In the genomic region with DNA sequence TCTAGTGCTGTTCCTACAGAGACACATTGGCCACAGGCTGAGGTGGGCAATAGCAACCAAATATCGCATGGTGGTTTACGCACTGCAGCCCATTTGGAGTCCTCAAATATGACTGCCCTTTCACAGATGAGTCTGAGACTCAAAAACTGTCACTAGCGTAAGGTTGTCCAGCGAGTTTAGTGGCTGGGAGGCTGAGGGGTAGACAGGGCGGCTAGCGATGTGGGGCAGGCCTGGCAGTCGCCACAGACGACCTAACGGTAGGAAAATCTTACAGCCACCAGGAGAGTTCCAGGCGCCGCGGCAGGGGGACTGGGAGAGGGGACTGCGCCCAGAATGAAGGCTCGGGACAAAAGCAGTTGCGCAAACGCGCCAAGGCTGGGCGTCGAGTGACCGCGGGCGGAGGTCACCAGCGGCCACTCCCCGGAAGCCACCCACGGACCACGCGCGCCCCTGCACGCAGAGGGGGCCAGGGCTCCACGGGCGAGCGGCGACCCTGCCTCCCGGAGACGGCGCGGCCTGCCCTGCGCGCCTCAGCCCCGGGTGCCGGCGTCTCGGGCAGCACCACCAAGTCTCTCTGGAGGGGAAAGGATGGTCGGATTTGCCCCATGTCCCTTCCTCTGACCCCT, we compare ENCODE assay signal across 1 cellular context.
A peak's percentile ranks its signal among the peaks of the same experiment; 100 is the strongest.
TF ChIP-seq lines count a peak whose summit lies in the region.

No MANE protein-coding gene starts in this region.

TF ChIP-seq in K562, 482 proteins besides CTCF, POLR2A, EP300 and RAD21 (continued from another document and continues in another):
- TF ChIP-seq, protein P1, sequence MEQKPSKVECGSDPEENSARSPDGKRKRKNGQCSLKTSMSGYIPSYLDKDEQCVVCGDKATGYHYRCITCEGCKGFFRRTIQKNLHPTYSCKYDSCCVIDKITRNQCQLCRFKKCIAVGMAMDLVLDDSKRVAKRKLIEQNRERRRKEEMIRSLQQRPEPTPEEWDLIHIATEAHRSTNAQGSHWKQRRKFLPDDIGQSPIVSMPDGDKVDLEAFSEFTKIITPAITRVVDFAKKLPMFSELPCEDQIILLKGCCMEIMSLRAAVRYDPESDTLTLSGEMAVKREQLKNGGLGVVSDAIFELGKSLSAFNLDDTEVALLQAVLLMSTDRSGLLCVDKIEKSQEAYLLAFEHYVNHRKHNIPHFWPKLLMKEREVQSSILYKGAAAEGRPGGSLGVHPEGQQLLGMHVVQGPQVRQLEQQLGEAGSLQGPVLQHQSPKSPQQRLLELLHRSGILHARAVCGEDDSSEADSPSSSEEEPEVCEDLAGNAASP (IDR thresholded peaks at IDR 0.05), result no peak
- TF ChIP-seq ZNF785 (CRISPR knock-in tag; IDR thresholded peaks at IDR 0.05), result no peak
- no peak for TF ChIP-seq LEF1 (IDR thresholded peaks at IDR 0.05)
- TF ChIP-seq SMAD4 (CRISPR knock-in tag; conservative IDR thresholded peaks at IDR 0.05), result peak; percentile 90
- TF ChIP-seq, protein P2, sequence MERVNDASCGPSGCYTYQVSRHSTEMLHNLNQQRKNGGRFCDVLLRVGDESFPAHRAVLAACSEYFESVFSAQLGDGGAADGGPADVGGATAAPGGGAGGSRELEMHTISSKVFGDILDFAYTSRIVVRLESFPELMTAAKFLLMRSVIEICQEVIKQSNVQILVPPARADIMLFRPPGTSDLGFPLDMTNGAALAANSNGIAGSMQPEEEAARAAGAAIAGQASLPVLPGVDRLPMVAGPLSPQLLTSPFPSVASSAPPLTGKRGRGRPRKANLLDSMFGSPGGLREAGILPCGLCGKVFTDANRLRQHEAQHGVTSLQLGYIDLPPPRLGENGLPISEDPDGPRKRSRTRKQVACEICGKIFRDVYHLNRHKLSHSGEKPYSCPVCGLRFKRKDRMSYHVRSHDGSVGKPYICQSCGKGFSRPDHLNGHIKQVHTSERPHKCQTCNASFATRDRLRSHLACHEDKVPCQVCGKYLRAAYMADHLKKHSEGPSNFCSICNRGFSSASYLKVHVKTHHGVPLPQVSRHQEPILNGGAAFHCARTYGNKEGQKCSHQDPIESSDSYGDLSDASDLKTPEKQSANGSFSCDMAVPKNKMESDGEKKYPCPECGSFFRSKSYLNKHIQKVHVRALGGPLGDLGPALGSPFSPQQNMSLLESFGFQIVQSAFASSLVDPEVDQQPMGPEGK (CRISPR knock-in tag; IDR thresholded peaks at IDR 0.05; ENCODE audit: borderline replicate concordance), result no peak
- no peak; a peak in 1 of 4 replicates for TF ChIP-seq TEAD1 (CRISPR knock-in tag; IDR thresholded peaks at IDR 0.05)
- peak; percentile 40; the same call in 1 of the 2 replicates for TF ChIP-seq EGR1 (conservative IDR thresholded peaks at IDR 0.05)
- no peak for TF ChIP-seq POLR2AphosphoS2 (IDR thresholded peaks at IDR 0.05; ENCODE audit: low read length)
- no peak for TF ChIP-seq ETS2 (tag; IDR thresholded peaks at IDR 0.05; ENCODE audit: borderline replicate concordance, poor library complexity, severe bottlenecking)
- no peak for TF ChIP-seq KLF13 (tag; IDR thresholded peaks at IDR 0.05; ENCODE audit: borderline replicate concordance, low read depth)
- TF ChIP-seq, protein P3, sequence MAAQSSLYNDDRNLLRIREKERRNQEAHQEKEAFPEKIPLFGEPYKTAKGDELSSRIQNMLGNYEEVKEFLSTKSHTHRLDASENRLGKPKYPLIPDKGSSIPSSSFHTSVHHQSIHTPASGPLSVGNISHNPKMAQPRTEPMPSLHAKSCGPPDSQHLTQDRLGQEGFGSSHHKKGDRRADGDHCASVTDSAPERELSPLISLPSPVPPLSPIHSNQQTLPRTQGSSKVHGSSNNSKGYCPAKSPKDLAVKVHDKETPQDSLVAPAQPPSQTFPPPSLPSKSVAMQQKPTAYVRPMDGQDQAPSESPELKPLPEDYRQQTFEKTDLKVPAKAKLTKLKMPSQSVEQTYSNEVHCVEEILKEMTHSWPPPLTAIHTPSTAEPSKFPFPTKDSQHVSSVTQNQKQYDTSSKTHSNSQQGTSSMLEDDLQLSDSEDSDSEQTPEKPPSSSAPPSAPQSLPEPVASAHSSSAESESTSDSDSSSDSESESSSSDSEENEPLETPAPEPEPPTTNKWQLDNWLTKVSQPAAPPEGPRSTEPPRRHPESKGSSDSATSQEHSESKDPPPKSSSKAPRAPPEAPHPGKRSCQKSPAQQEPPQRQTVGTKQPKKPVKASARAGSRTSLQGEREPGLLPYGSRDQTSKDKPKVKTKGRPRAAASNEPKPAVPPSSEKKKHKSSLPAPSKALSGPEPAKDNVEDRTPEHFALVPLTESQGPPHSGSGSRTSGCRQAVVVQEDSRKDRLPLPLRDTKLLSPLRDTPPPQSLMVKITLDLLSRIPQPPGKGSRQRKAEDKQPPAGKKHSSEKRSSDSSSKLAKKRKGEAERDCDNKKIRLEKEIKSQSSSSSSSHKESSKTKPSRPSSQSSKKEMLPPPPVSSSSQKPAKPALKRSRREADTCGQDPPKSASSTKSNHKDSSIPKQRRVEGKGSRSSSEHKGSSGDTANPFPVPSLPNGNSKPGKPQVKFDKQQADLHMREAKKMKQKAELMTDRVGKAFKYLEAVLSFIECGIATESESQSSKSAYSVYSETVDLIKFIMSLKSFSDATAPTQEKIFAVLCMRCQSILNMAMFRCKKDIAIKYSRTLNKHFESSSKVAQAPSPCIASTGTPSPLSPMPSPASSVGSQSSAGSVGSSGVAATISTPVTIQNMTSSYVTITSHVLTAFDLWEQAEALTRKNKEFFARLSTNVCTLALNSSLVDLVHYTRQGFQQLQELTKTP (IDR thresholded peaks at IDR 0.05; ENCODE audit: low read depth in 1 of 2, partially characterized antibody in 2 of 2), result peak; percentile 45 to 49
- TF ChIP-seq, protein P4, sequence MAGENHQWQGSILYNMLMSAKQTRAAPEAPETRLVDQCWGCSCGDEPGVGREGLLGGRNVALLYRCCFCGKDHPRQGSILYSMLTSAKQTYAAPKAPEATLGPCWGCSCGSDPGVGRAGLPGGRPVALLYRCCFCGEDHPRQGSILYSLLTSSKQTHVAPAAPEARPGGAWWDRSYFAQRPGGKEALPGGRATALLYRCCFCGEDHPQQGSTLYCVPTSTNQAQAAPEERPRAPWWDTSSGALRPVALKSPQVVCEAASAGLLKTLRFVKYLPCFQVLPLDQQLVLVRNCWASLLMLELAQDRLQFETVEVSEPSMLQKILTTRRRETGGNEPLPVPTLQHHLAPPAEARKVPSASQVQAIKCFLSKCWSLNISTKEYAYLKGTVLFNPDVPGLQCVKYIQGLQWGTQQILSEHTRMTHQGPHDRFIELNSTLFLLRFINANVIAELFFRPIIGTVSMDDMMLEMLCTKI (IDR thresholded peaks at IDR 0.05; ENCODE audit: partially characterized antibody), result no peak
- no peak for TF ChIP-seq HMGN3 (IDR thresholded peaks at IDR 0.05; ENCODE audit: borderline replicate concordance, extremely low read depth, insufficient read length, low read depth, low read length)
- no peak for TF ChIP-seq XRCC3 (IDR thresholded peaks at IDR 0.05)
- TF ChIP-seq, protein P5, sequence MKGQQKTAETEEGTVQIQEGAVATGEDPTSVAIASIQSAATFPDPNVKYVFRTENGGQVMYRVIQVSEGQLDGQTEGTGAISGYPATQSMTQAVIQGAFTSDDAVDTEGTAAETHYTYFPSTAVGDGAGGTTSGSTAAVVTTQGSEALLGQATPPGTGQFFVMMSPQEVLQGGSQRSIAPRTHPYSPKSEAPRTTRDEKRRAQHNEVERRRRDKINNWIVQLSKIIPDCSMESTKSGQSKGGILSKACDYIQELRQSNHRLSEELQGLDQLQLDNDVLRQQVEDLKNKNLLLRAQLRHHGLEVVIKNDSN (CRISPR knock-in tag; IDR thresholded peaks at IDR 0.05), result no peak
- TF ChIP-seq FOXJ3 (CRISPR knock-in tag; IDR thresholded peaks at IDR 0.05), result no peak
- no peak for TF ChIP-seq ZZZ3 (IDR thresholded peaks at IDR 0.05)
- no peak for TF ChIP-seq NFE2 (IDR thresholded peaks at IDR 0.05; ENCODE audit: low read depth)
- TF ChIP-seq, protein P6, sequence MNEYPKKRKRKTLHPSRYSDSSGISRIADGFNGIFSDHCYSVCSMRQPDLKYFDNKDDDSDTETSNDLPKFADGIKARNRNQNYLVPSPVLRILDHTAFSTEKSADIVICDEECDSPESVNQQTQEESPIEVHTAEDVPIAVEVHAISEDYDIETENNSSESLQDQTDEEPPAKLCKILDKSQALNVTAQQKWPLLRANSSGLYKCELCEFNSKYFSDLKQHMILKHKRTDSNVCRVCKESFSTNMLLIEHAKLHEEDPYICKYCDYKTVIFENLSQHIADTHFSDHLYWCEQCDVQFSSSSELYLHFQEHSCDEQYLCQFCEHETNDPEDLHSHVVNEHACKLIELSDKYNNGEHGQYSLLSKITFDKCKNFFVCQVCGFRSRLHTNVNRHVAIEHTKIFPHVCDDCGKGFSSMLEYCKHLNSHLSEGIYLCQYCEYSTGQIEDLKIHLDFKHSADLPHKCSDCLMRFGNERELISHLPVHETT (CRISPR knock-in tag; conservative IDR thresholded peaks at IDR 0.05 in 1 of 2, IDR thresholded peaks at IDR 0.05 in 1 of 2), result peak in 1 of 2 experiments; percentile 21; a peak in 1 of 4 replicates
- no peak for TF ChIP-seq STAT5A (IDR thresholded peaks at IDR 0.05; ENCODE audit: borderline replicate concordance, low read length)
- no peak for TF ChIP-seq ZFP1 (CRISPR knock-in tag; IDR thresholded peaks at IDR 0.05)
- no peak for TF ChIP-seq GATA2 (CRISPR knock-in tag; IDR thresholded peaks at IDR 0.05)
- TF ChIP-seq, protein P7, sequence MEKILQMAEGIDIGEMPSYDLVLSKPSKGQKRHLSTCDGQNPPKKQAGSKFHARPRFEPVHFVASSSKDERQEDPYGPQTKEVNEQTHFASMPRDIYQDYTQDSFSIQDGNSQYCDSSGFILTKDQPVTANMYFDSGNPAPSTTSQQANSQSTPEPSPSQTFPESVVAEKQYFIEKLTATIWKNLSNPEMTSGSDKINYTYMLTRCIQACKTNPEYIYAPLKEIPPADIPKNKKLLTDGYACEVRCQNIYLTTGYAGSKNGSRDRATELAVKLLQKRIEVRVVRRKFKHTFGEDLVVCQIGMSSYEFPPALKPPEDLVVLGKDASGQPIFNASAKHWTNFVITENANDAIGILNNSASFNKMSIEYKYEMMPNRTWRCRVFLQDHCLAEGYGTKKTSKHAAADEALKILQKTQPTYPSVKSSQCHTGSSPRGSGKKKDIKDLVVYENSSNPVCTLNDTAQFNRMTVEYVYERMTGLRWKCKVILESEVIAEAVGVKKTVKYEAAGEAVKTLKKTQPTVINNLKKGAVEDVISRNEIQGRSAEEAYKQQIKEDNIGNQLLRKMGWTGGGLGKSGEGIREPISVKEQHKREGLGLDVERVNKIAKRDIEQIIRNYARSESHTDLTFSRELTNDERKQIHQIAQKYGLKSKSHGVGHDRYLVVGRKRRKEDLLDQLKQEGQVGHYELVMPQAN (IDR thresholded peaks at IDR 0.05; ENCODE audit: borderline replicate concordance), result no peak
- no peak for TF ChIP-seq MECOM (CRISPR knock-in tag; IDR thresholded peaks at IDR 0.05)
- TF ChIP-seq NFATC3 (IDR thresholded peaks at IDR 0.05), result no peak
- TF ChIP-seq, protein P8, sequence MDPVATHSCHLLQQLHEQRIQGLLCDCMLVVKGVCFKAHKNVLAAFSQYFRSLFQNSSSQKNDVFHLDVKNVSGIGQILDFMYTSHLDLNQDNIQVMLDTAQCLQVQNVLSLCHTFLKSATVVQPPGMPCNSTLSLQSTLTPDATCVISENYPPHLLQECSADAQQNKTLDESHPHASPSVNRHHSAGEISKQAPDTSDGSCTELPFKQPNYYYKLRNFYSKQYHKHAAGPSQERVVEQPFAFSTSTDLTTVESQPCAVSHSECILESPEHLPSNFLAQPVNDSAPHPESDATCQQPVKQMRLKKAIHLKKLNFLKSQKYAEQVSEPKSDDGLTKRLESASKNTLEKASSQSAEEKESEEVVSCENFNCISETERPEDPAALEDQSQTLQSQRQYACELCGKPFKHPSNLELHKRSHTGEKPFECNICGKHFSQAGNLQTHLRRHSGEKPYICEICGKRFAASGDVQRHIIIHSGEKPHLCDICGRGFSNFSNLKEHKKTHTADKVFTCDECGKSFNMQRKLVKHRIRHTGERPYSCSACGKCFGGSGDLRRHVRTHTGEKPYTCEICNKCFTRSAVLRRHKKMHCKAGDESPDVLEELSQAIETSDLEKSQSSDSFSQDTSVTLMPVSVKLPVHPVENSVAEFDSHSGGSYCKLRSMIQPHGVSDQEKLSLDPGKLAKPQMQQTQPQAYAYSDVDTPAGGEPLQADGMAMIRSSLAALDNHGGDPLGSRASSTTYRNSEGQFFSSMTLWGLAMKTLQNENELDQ (CRISPR knock-in tag; IDR thresholded peaks at IDR 0.05; ENCODE audit: borderline replicate concordance), result no peak
- TF ChIP-seq HSF4 (CRISPR knock-in tag; IDR thresholded peaks at IDR 0.05; ENCODE audit: borderline replicate concordance), result no peak; the same call in 1 of the 2 replicates
- no peak for TF ChIP-seq TRIM24 (IDR thresholded peaks at IDR 0.05)
- TF ChIP-seq ZNF695 (CRISPR knock-in tag; IDR thresholded peaks at IDR 0.05), result no peak
- no peak for TF ChIP-seq KAT2B (IDR thresholded peaks at IDR 0.05; ENCODE audit: low read depth, low read length)
- TF ChIP-seq ZBTB17 (CRISPR knock-in tag; IDR thresholded peaks at IDR 0.05), result peak; percentile 80; the same call in 1 of the 2 replicates
- no peak for TF ChIP-seq MYC (IDR thresholded peaks at IDR 0.05; ENCODE audit: low read depth, low read length)
- TF ChIP-seq MYC (CRISPR knock-in tag; IDR thresholded peaks at IDR 0.05; ENCODE audit: borderline replicate concordance, low read depth), result no peak
- no peak for TF ChIP-seq COPS2 (conservative IDR thresholded peaks at IDR 0.05)
- no peak for TF ChIP-seq TAF9B (IDR thresholded peaks at IDR 0.05; ENCODE audit: partially characterized antibody)
- no peak for TF ChIP-seq NFIX (CRISPR knock-in tag; IDR thresholded peaks at IDR 0.05; ENCODE audit: low read depth)
- TF ChIP-seq ZKSCAN8 (CRISPR knock-in tag; IDR thresholded peaks at IDR 0.05), result peak; percentile 77; the same call in 1 of the 2 replicates
- TF ChIP-seq MCM2 (IDR thresholded peaks at IDR 0.05; ENCODE audit: low read depth), result no peak
- TF ChIP-seq ILF3 (IDR thresholded peaks at IDR 0.05; ENCODE audit: borderline replicate concordance), result no peak; the same call in 1 of the 2 replicates
- TF ChIP-seq U2AF1 (optimal IDR thresholded peaks at IDR 0.05; ENCODE audit: low read depth, low read length), result no peak
- TF ChIP-seq CBX2 (IDR thresholded peaks at IDR 0.05; ENCODE audit: insufficient read depth, low read length, poor library complexity, severe bottlenecking), result no peak
- no peak for TF ChIP-seq DMBX1 (CRISPR knock-in tag; IDR thresholded peaks at IDR 0.05; ENCODE audit: borderline replicate concordance)
- TF ChIP-seq, protein P9, sequence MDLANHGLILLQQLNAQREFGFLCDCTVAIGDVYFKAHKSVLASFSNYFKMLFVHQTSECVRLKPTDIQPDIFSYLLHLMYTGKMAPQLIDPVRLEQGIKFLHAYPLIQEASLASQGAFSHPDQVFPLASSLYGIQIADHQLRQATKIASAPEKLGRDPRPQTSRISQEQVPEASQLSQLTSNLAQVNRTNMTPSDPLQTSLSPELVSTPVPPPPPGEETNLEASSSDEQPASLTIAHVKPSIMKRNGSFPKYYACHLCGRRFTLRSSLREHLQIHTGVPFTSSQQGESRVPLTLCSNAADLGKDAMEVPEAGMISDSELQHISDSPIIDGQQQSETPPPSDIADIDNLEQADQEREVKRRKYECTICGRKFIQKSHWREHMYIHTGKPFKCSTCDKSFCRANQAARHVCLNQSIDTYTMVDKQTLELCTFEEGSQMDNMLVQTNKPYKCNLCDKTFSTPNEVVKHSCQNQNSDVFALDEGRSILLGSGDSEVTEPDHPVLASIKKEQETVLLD (IDR thresholded peaks at IDR 0.05), result peak; percentile 21; the same call in 1 of the 2 replicates
- no peak for TF ChIP-seq POLR3A (IDR thresholded peaks at IDR 0.05; ENCODE audit: borderline replicate concordance, extremely low read depth, insufficient read depth, insufficient read length)
